15 cellular contexts compared by ENCODE assay signal in genomic region chr16:81466351-81466960, GRCh38. TPM values are rescaled to one million over a fixed set of nuclear protein-coding genes. Genes with fewer than 3 reads are reported as not detected.
A peak's percentile ranks its signal among the peaks of the same experiment; 100 is the strongest.
DNase-seq lines count a peak whose midpoint lies in the region; TF ChIP-seq lines count a peak whose summit lies in the region.
"Had no signal": no experiment of that assay in that cellular context is flagged by ENCODE, and none has a peak within 500 bp of the region (broad histone marks: within the 10 kb centered on the region; RNA-seq: fewer than 3 reads in every experiment).

No MANE protein-coding gene starts in this region.

- intact Hi-C loops in stomach (cut with DNase I; ENCODE audit: low total_unique reads) (no loop called here), ovary (cut with DNase I) (no loop called here)

- H3K9me3 Mint-ChIP-seq in T-helper 1 cell treated with Interleukin-12 subunit alpha and Interleukin-12 subunit beta and Interleukin-4 antibody, amounts not matched to agents 30 μg/mL and 1 μg/mL, for 36 hours, result no peaks in the 10 kb centered on the region
- H3K9me3 Mint-ChIP-seq: activated T-helper 2 cell treated with anti-CD3 and anti-CD28 coated beads, Interferon-gamma antibody, Interleukin-2, Interleukin-4, amounts not matched to agents 10 μg/mL and 5 μg/mL and 100 μg/mL, durations not matched to agents 14 hours and 24 hours and 36 hours had no signal

- H3K4me1 ChIP-seq in stomach (peaks cover 17 to 85% (median 56%) of the 10 kb centered on the region in 4 donors), ovary (ENCODE audit: insufficient read depth) (peaks cover 8% of the 10 kb centered on the region)

- in situ Hi-C loops in SK-MEL-5 (cut with HindIII; ENCODE audit: low pct_unique_long_range_greater_than_20kb, low sequenced_read_pairs), result no loop called here

- H3K27ac ChIP-seq in stomach (peak overlapping the region in 3 of 5 donors; percentile 15 to 67 (median 46)), ovary (no peak overlapping the region)

- no peak for DNase-seq in T-helper 1 cell
- peak; percentile 15 for DNase-seq in SK-MEL-5 (ENCODE audit: low read depth, low spot score)
- peak; percentile 88 for DNase-seq in fibroblast of the aortic adventitia (ENCODE audit: low read depth)
- no peak for DNase-seq in stomach
- no peak for DNase-seq in superior temporal gyrus (ENCODE audit: extremely low spot score)
- no peak for DNase-seq in ovary
- DNase-seq in GDM1 (lab: John Stamatoyannopoulos, UW), result no peak
- DNase-seq: activated CD4-positive, CD25-positive, alpha-beta regulatory T cell treated with anti-CD3 and anti-CD28 coated beads, Interleukin-2, amount 50 U/mL, for 72 hours; cerebellar nuclear complex; left cardiac atrium; NCI-H446 treated with DMSO at 0.1 percent for 48 hours; SHP77; stimulated activated CD4-positive, alpha-beta T cell treated with anti-CD3 and anti-CD28 coated beads, Interleukin-2, amount 100 ng/mL, for 24 hours had no signal

- no peak overlapping the region for H3K4me3 ChIP-seq in fibroblast of the aortic adventitia (ENCODE audit: low read depth, low read length)
- no peak overlapping the region for H3K4me3 ChIP-seq in stomach
- H3K4me3 ChIP-seq in ovary, result no peak overlapping the region

- peaks cover 39% of the 10 kb centered on the region for H3K4me1 Mint-ChIP-seq in T-helper 1 cell treated with Interleukin-12 subunit alpha and Interleukin-12 subunit beta and Interleukin-4 antibody, amounts not matched to agents 30 μg/mL and 1 μg/mL, for 36 hours (ENCODE audit: low read depth)

- no peak for TF ChIP-seq EP300 in stomach (IDR thresholded peaks at IDR 0.05)
- TF ChIP-seq EP300 in ovary (IDR thresholded peaks at IDR 0.05), result no peak

- H3K4me3 Mint-ChIP-seq in T-helper 1 cell treated with Interleukin-12 subunit alpha and Interleukin-12 subunit beta and Interleukin-4 antibody, amounts not matched to agents 30 μg/mL and 1 μg/mL, for 36 hours, result no peak overlapping the region

- H3K36me3 Mint-ChIP-seq in T-helper 1 cell treated with Interleukin-12 subunit alpha and Interleukin-12 subunit beta and Interleukin-4 antibody, amounts not matched to agents 30 μg/mL and 1 μg/mL, for 36 hours (ENCODE audit: low read depth), result peaks cover 5% of the 10 kb centered on the region

- H3K27me3 ChIP-seq in stomach (no peaks in the 10 kb centered on the region), ovary (no peaks in the 10 kb centered on the region)

- no peaks in the 10 kb centered on the region for H3K27me3 Mint-ChIP-seq in T-helper 1 cell treated with Interleukin-12 subunit alpha and Interleukin-12 subunit beta and Interleukin-4 antibody, amounts not matched to agents 30 μg/mL and 1 μg/mL, for 36 hours (ENCODE audit: low read depth)

- H3K9me3 ChIP-seq in stomach (no peaks in the 10 kb centered on the region), ovary (no peaks in the 10 kb centered on the region)

- 43 to 55% (median 46%) methylated on average over 7 of the region's 7 CpGs for whole genome bisulfite sequencing in stomach, 5 donors
- 70 to 80% (median 78%) methylated on average over 7 of the region's 7 CpGs for WGBS in ovary, 3 donors

- TF ChIP-seq POLR2A in stomach (IDR thresholded peaks at IDR 0.05), result no peak
- TF ChIP-seq POLR2A in ovary (IDR thresholded peaks at IDR 0.05), result no peak

- H3K27ac Mint-ChIP-seq in T-helper 1 cell treated with Interleukin-12 subunit alpha and Interleukin-12 subunit beta and Interleukin-4 antibody, amounts not matched to agents 30 μg/mL and 1 μg/mL, for 36 hours, result peak overlapping the region; percentile 13
- H3K27ac Mint-ChIP-seq: activated T-helper 2 cell treated with anti-CD3 and anti-CD28 coated beads, Interferon-gamma antibody, Interleukin-2, Interleukin-4, amounts not matched to agents 10 μg/mL and 5 μg/mL and 100 μg/mL, durations not matched to agents 14 hours and 24 hours and 36 hours had no signal

- H3K36me3 ChIP-seq in stomach (peaks cover 0 to 7% (median 2%) of the 10 kb centered on the region in 4 donors), ovary (no peaks in the 10 kb centered on the region)

- TF ChIP-seq CTCF in fibroblast of the aortic adventitia (IDR thresholded peaks at IDR 0.05; ENCODE audit: insufficient read depth, low read length) (no peak), stomach (IDR thresholded peaks at IDR 0.05) (no peak), ovary (IDR thresholded peaks at IDR 0.05) (no peak)

RNA-seq across cellular contexts. Expression of gene CMIP, which starts 21.8 kb away (rescaled TPM):
- 2.0 and 3.6 TPM in 2 replicates for total RNA-seq in SK-MEL-5 (2014; rRNA removed; shearing (Covaris generic))
- 16.7 and 26.8 TPM in 2 replicates for polyA plus RNA-seq in SK-MEL-5 (2015; cell fraction: cytosol; rRNA removed)
- 12.4 and 13.2 TPM in 2 replicates for polyA plus RNA-seq in SK-MEL-5 (2015; cell fraction: nucleus; rRNA removed)
- total RNA-seq in fibroblast of the aortic adventitia (ENCODE audit: low replicate concordance) (12.3 and 15.7 TPM in 2 replicates), stomach (10 to 100 TPM; 11.1 to 71.0 (median 31.9) TPM), ovary (10 to 100 TPM; 19.4 to 68.2 (median 38.7) TPM)
- polyA plus RNA-seq in stomach (10 to 100 TPM; 11.5 to 54.3 (median 30.5) TPM), ovary (10 to 100 TPM; 28.6 to 37.8 TPM)

Comparison
In these comparisons a context has a peak if more than half of its experiments do, and no peak if none do; other contexts are left out.
1. DNase-seq: peak in SK-MEL-5 (single experiment) and fibroblast of the aortic adventitia (single experiment); none in T-helper 1 cell (0 of 5), stomach (single experiment), superior temporal gyrus (single experiment), ovary (0 of 5) and GDM1 (single experiment).
2. H3K27ac ChIP-seq: peak in stomach (3 of 5); none in ovary (0 of 2).